Comparison of ENCODE assay signal across 21 cellular contexts in genomic region chr3:33152363-33153360, GRCh38. TPM values are rescaled to one million over a fixed set of nuclear protein-coding genes. Genes with fewer than 3 reads are reported as not detected.
A peak's percentile ranks its signal among the peaks of the same experiment; 100 is the strongest.
DNase-seq lines count a peak whose midpoint lies in the region; ATAC-seq and TF ChIP-seq lines count a peak whose summit lies in the region.
"Had no signal": no experiment of that assay in that cellular context is flagged by ENCODE, and none has a peak within 500 bp of the region (broad histone marks: within the 10 kb centered on the region; RNA-seq: fewer than 3 reads in every experiment).

No MANE protein-coding gene starts in this region.

- no peaks in the 10 kb centered on the region for H3K9me2 ChIP-seq in PC-3 (replicated peaks; ENCODE audit: low read length)

- H3K36me3 ChIP-seq in PC-3 (ENCODE audit: low read depth, low read length): no peaks in the 10 kb centered on the region
- H3K36me3 ChIP-seq: uterus had no signal

- BruUV-seq in PC-3 (replicated peaks; lab: Mats Ljungman, UMichigan): no TSS peak

- POLR2A ChIA-PET in PC-3 (lab: Charles Lee; ENCODE audit: unreplicated experiment): no interaction called here

- ATAC-seq in PC-3 (0 out of 2 replicates have a peak, but pooled peaks have one; percentile 18), esophagus mucosa (no peak)
- ATAC-seq: activated CD8-positive, alpha-beta memory T cell treated with anti-CD3 and anti-CD28 coated beads, Interleukin-2, amount 10 ng/mL, durations not matched to agents 7 days and 5 days; GM12878; left ventricle myocardium superior; psoas muscle; T-cell had no signal

- H4K20me1 ChIP-seq in PC-3 (ENCODE audit: low read length): no peaks in the 10 kb centered on the region

- H3K9me3 ChIP-seq in PC-3 (ENCODE audit: low read length): no peaks in the 10 kb centered on the region
- H3K9me3 ChIP-seq: psoas muscle, uterus had no signal

- no peak for TF ChIP-seq CTCF in PC-3 (conservative IDR thresholded peaks at IDR 0.05; ENCODE audit: low read depth, low read length)
- TF ChIP-seq CTCF in epithelial cell of esophagus (IDR thresholded peaks at IDR 0.05; ENCODE audit: insufficient read depth, low read depth, low read length, missing control alignments): no peak

- H3K4me3 ChIP-seq in PC-3 (ENCODE audit: low read length) (no peak overlapping the region), epithelial cell of esophagus (ENCODE audit: low read length) (no peak overlapping the region)
- H3K4me3 ChIP-seq: GM12878, psoas muscle, uterus had no signal

- no peaks in the 10 kb centered on the region for H3K27me3 ChIP-seq in PC-3 (ENCODE audit: low read length)
- H3K27me3 ChIP-seq: uterus had no signal

- no peaks in the 10 kb centered on the region for H3F3A ChIP-seq in PC-3 (ENCODE audit: low read length, unreplicated experiment)

- no peaks in the 10 kb centered on the region for H3K79me2 ChIP-seq in PC-3 (ENCODE audit: low read length)

- H3K9ac ChIP-seq in PC-3 (ENCODE audit: low read length): no peak overlapping the region

- H3K27ac ChIP-seq in PC-3 (ENCODE audit: low read length): no peak overlapping the region
- H3K27ac ChIP-seq: psoas muscle, uterus had no signal

- H2AFZ ChIP-seq in PC-3 (ENCODE audit: low read length): no peak overlapping the region

- intact Hi-C loops in PC-3 (cut with micrococcal nuclease): no loop called here

- DNase-seq in A172 (ENCODE audit: low spot score) (peak; percentile 88), EL (peak; percentile 48), PC-3 (peak; percentile 50), epithelial cell of esophagus (ENCODE audit: low read depth) (peak; percentile 30), mesenteric fat pad (ENCODE audit: low spot score) (no peak), HCEC 1CT (no peak), GF-D8 (lab: John Stamatoyannopoulos, UW) (no peak)
- DNase-seq: activated CD4-positive, alpha-beta T cell treated with anti-CD3 and anti-CD28 coated beads for 4 hours; activated CD8-positive, alpha-beta memory T cell treated with anti-CD3 and anti-CD28 coated beads, Interleukin-2, amount 10 ng/mL, durations not matched to agents 7 days and 5 days; C1 segment of cervical spinal cord; foreskin fibroblast; hippocampal formation; left ventricle myocardium superior; NCI-H1417 treated with DMSO at 0.1 percent for 48 hours; NCI-H2171 treated with DMSO at 0.1 percent for 48 hours; NCI-H748 treated with DMSO at 0.1 percent for 48 hours; psoas muscle; T-cell; uterus had no signal

- H3K4me2 ChIP-seq in PC-3 (ENCODE audit: low read length): no peak overlapping the region

- CTCF ChIA-PET in PC-3 (lab: Charles Lee): no interaction called here

- H3K4me1 ChIP-seq in PC-3 (ENCODE audit: insufficient read depth, low read length): peaks cover 4% of the 10 kb centered on the region; the same call in 1 of the 2 replicates
- H3K4me1 ChIP-seq: psoas muscle had no signal

RNA-seq across cellular contexts. Expression of gene CRTAP, which starts 38.8 kb away (rescaled TPM):
- total RNA-seq in A172 (2014; rRNA removed; shearing (Covaris generic)): 416 and 442 TPM in 2 replicates
- total RNA-seq in PC-3 (2014; rRNA removed) (174 and 184 TPM in 2 replicates), esophagus mucosa (78.7 TPM), mesenteric fat pad (371 TPM)

RNA-seq across cellular contexts. Expression of gene GLB1, which starts 55.7 kb away (rescaled TPM):
- 122 TPM in 2 replicates for total RNA-seq in A172 (2014; rRNA removed; shearing (Covaris generic))
- total RNA-seq in PC-3 (2014; rRNA removed) (27.3 and 36.4 TPM in 2 replicates), esophagus mucosa (28.8 TPM), mesenteric fat pad (56.5 TPM)

RNA-seq across cellular contexts. Expression of gene TMPPE, which starts 55.7 kb away (rescaled TPM):
- 2.8 and 3.8 TPM in 2 replicates for total RNA-seq in A172 (2014; rRNA removed; shearing (Covaris generic))
- total RNA-seq in PC-3 (2014; rRNA removed) (4.2 and 4.7 TPM in 2 replicates), esophagus mucosa (4.8 TPM), mesenteric fat pad (9.9 TPM)

Comparison
In these comparisons a context has a peak if more than half of its experiments do, and no peak if none do; other contexts are left out.
1. DNase-seq: peak in A172 (single experiment), EL (single experiment), PC-3 (single experiment) and epithelial cell of esophagus (single experiment); none in mesenteric fat pad (single experiment), HCEC 1CT (single experiment) and GF-D8 (single experiment).